ENCODE assay signal across 7 cellular contexts in the genomic region with DNA sequence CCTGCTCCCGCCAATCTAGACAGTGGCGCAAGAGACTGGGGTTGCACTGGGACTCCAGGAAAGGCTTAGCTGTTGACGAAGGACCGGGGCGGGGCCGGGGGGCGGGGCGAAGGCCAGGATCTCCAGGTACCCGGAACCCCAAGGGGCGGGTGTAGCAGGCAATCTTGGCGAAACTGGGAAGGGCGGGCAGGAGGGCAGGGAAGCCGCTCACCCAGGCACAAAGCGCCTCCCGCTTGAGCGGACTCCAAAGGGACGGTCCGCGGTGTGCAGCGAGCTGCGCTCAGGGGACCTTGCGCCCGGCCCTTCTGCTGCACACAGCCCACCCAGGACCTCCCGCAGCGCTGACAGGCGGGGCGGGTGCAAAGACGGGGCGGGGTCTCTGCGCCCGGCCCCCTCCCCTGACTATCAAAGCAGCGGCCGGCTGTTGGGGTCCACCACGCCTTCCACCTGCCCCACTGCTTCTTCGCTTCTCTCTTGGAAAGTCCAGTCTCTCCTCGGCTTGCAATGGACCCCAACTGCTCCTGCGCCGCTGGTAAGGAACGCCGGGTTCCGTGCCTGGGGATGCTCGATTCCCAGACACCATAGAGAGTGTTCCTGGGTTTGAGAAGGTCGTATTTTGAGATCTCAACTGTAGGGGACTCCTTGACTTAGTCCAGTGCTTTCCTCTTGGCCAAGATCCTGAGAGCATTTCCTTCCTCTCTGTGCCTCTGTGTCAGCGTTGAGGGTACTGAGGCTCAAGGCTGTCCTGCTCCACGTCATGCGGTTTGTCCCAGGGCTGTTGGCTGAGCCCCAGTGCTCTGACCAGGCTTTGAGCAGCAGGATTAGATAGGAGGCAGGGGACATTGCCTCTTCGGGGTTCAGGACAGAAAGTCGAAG. TPM values are rescaled to one million over a fixed set of nuclear protein-coding genes. Genes with fewer than 3 reads are reported as not detected.
DNase-seq lines count a peak whose midpoint lies in the region; ATAC-seq lines count a peak whose summit lies in the region.

A gene (plus strand): TSS at position 405 of the 876 bp plus-strand sequence. CDS start 100 bp downstream, at position 505.

- peak within 1 kb of the TSS; percentile 33 for H3K4me3 ChIP-seq in ectodermal cell (ENCODE audit: insufficient read depth, low read depth, low read length)

- peaks cover 9% of the 10 kb centered on the region for H3K4me1 ChIP-seq in ectodermal cell (ENCODE audit: control insufficient read depth, insufficient read depth, low read length)

- peaks cover 77% of the 10 kb centered on the region for H3K27me3 ChIP-seq in ectodermal cell (ENCODE audit: control insufficient read depth, insufficient read depth, low read length, poor library complexity, severe bottlenecking)

- H3K36me3 Mint-ChIP-seq in activated CD8-positive, alpha-beta T cell treated with anti-CD3 and anti-CD28 coated beads, Interleukin-2, amount 10 ng/mL, durations not matched to agents 7 days and 5 days (ENCODE audit: low read depth): peaks cover 4% of the 10 kb centered on the region
- no peaks in the 10 kb centered on the region for H3K36me3 Mint-ChIP-seq in memory B cell

- no peaks in the 10 kb centered on the region for H3K9me3 Mint-ChIP-seq in activated CD8-positive, alpha-beta T cell treated with anti-CD3 and anti-CD28 coated beads, Interleukin-2, amount 10 ng/mL, durations not matched to agents 7 days and 5 days (ENCODE audit: insufficient read depth)
- no peaks in the 10 kb centered on the region for H3K9me3 Mint-ChIP-seq in memory B cell

- H3K4me3 Mint-ChIP-seq in activated CD8-positive, alpha-beta T cell treated with anti-CD3 and anti-CD28 coated beads, Interleukin-2, amount 10 ng/mL, durations not matched to agents 7 days and 5 days: peak within 1 kb of the TSS; percentile 97
- H3K4me3 Mint-ChIP-seq in memory B cell: peak within 1 kb of the TSS; percentile 99

- ATAC-seq in GM21423 (IDR thresholded peaks at IDR 0.05; ENCODE audit: unreplicated experiment): peak; percentile 51
- peak; percentile 88 for ATAC-seq in activated CD8-positive, alpha-beta T cell treated with anti-CD3 and anti-CD28 coated beads, Interleukin-2, amount 10 ng/mL, durations not matched to agents 7 days and 5 days
- ATAC-seq in memory B cell (ENCODE audit: low read depth): peak; percentile 68
- ATAC-seq in GM21447 (IDR thresholded peaks at IDR 0.05; ENCODE audit: unreplicated experiment): no peak

- POLR2A ChIA-PET in activated CD8-positive, alpha-beta T cell treated with anti-CD3 and anti-CD28 coated beads, Interleukin-2, amount 10 ng/mL, durations not matched to agents 7 days and 5 days (lab: Charles Lee): interaction anchor here (0.6 to 2.0 kb wide), 7 partner anchors 12 to 661 kb away, joined by 3 to 11 read pairs (median 4); a partner anchor contains a TSS

- 2% methylated on average over 48 of the region's 48 CpGs for WGBS in ectodermal cell, 2 experiments

- CTCF ChIA-PET in activated CD8-positive, alpha-beta T cell treated with anti-CD3 and anti-CD28 coated beads, Interleukin-2, amount 10 ng/mL, durations not matched to agents 7 days and 5 days (lab: Charles Lee): no interaction called here

- peak within 1 kb of the TSS; percentile 88 for H3K27ac Mint-ChIP-seq in activated CD8-positive, alpha-beta T cell treated with anti-CD3 and anti-CD28 coated beads, Interleukin-2, amount 10 ng/mL, durations not matched to agents 7 days and 5 days
- H3K27ac Mint-ChIP-seq in memory B cell: peak within 1 kb of the TSS; percentile 85

- H3K9me3 ChIP-seq in ectodermal cell (ENCODE audit: control insufficient read depth, low read length): no peaks in the 10 kb centered on the region

- H3K27ac ChIP-seq in ectodermal cell (ENCODE audit: insufficient read depth, low read depth, low read length, poor library complexity, severe bottlenecking): no peak within 1 kb of the TSS

- H3K27me3 Mint-ChIP-seq in activated CD8-positive, alpha-beta T cell treated with anti-CD3 and anti-CD28 coated beads, Interleukin-2, amount 10 ng/mL, durations not matched to agents 7 days and 5 days (ENCODE audit: low read depth): peaks cover 15% of the 10 kb centered on the region
- peaks cover 11% of the 10 kb centered on the region for H3K27me3 Mint-ChIP-seq in memory B cell

- DNase-seq in NCI-H510A (lab: John Stamatoyannopoulos, UW): peak; percentile 86
- DNase-seq in activated CD8-positive, alpha-beta T cell treated with anti-CD3 and anti-CD28 coated beads, Interleukin-2, amount 10 ng/mL, durations not matched to agents 7 days and 5 days: peak; percentile 81
- DNase-seq in memory B cell (ENCODE audit: low spot score in 2 of 2): peak; percentile 22 to 50
- peak; percentile 51 for DNase-seq in stimulated activated CD8-positive, alpha-beta memory T cell treated with anti-CD3 and anti-CD28 coated beads, Interleukin-12 subunit alpha, Interleukin-12 subunit beta, amount 100 ng/mL, for 1 hour (ENCODE audit: low read depth)

- no peaks in the 10 kb centered on the region for H3K36me3 ChIP-seq in ectodermal cell (ENCODE audit: control insufficient read depth, insufficient read depth, low read length)

- peaks cover 29% of the 10 kb centered on the region for H3K4me1 Mint-ChIP-seq in activated CD8-positive, alpha-beta T cell treated with anti-CD3 and anti-CD28 coated beads, Interleukin-2, amount 10 ng/mL, durations not matched to agents 7 days and 5 days (ENCODE audit: low read depth)
- H3K4me1 Mint-ChIP-seq in memory B cell: peaks cover 22% of the 10 kb centered on the region

RNA-seq across cellular contexts. Expression of the gene that starts here (rescaled TPM):
- total RNA-seq in activated CD8-positive, alpha-beta T cell treated with anti-CD3 and anti-CD28 coated beads, Interleukin-2, amount 10 ng/mL, durations not matched to agents 7 days and 5 days: 10 to 100 TPM; 25.8 to 28.0 TPM
- polyA plus RNA-seq in ectodermal cell (2013, experiment 1 of 4): 6.8 TPM
- polyA plus RNA-seq in ectodermal cell (2013, experiment 2 of 4): 6.1 TPM
- 10.2 TPM for polyA plus RNA-seq in ectodermal cell (2013, experiment 3 of 4)
- 11.5 TPM for polyA plus RNA-seq in ectodermal cell (2013, experiment 4 of 4)

Comparison
In these comparisons a context has a peak if more than half of its experiments do, and no peak if none do; other contexts are left out.
1. DNase-seq: peak in every context shown above with its lines; median percentile 86 in NCI-H510A; 81 in activated CD8-positive, alpha-beta T cell treated with anti-CD3 and anti-CD28 coated beads, Interleukin-2, amount 10 ng/mL, durations not matched to agents 7 days and 5 days; 51 in stimulated activated CD8-positive, alpha-beta memory T cell treated with anti-CD3 and anti-CD28 coated beads, Interleukin-12 subunit alpha, Interleukin-12 subunit beta, amount 100 ng/mL, for 1 hour; 36 in memory B cell.